In genomic region chr3:149812606-149813366, GRCh38 we compare ENCODE assay signal across 8 cellular contexts. TPM values are rescaled to one million over a fixed set of nuclear protein-coding genes. Genes with fewer than 3 reads are reported as not detected.
DNase-seq lines count a peak whose midpoint lies in the region; ATAC-seq and TF ChIP-seq lines count a peak whose summit lies in the region.

Gene RNF13, plus strand, starts transcription at chr3:149813215. Its CDS starts 32,812 bp downstream, at chr3:149846027.

- no peak for TF ChIP-seq EP300 in Ishikawa (IDR thresholded peaks at IDR 0.05; ENCODE audit: borderline replicate concordance)

- peak within 1 kb of the TSS; percentile 96 for H3K4me3 ChIP-seq in mononuclear cell (ENCODE audit: low read length)

- ATAC-seq in GM21619 (IDR thresholded peaks at IDR 0.05; ENCODE audit: unreplicated experiment) = peak; percentile 90

- H3K27me3 ChIP-seq in mononuclear cell (ENCODE audit: insufficient read depth, low read length) = no peaks in the 10 kb centered on the region

- no peak for TF ChIP-seq RAD21 in Ishikawa (IDR thresholded peaks at IDR 0.05; ENCODE audit: low read depth)

- no peaks in the 10 kb centered on the region for H3K9me3 ChIP-seq in mononuclear cell (ENCODE audit: low read depth, low read length)

- peak; percentile 79 for DNase-seq in DMS153 treated with DMSO at 0.1 percent for 48 hours (lab: John Stamatoyannopoulos, UW; ENCODE audit: unreplicated experiment)
- DNase-seq in OCI-M2 (lab: John Stamatoyannopoulos, UW; ENCODE audit: unreplicated experiment) = peak; percentile 78
- peak; percentile 89 for DNase-seq in activated T-cell treated with anti-CD3 and anti-CD28 coated beads for 4 hours
- DNase-seq in epidermal melanocyte (ENCODE audit: insufficient read length, low spot score) = peak; percentile 80
- DNase-seq in stimulated activated CD8-positive, alpha-beta memory T cell treated with anti-CD3 and anti-CD28 coated beads, Interleukin-2, amount 100 ng/mL, for 48 hours (ENCODE audit: low read depth in 2 of 2) = peak; percentile 84 to 92

- H3K4me1 ChIP-seq in mononuclear cell (ENCODE audit: insufficient read depth, low read length) = peaks cover 49% of the 10 kb centered on the region

TF ChIP-seq in Ishikawa, 13 proteins besides CTCF, POLR2A, EP300 and RAD21:
- TF ChIP-seq NFIC (IDR thresholded peaks at IDR 0.05) (no peak; the same call in 1 of the 2 replicates), REST (IDR thresholded peaks at IDR 0.05; ENCODE audit: low read depth) (no peak), TEAD4 (IDR thresholded peaks at IDR 0.05) (no peak), FOXM1 (IDR thresholded peaks at IDR 0.05; ENCODE audit: borderline replicate concordance, low read depth) (no peak), CREB1 (IDR thresholded peaks at IDR 0.05; ENCODE audit: low read depth) (no peak), CEBPB (IDR thresholded peaks at IDR 0.05) (no peak), TAF1 (IDR thresholded peaks at IDR 0.05; ENCODE audit: low read depth) (peak; percentile 57; the same call in 1 of the 2 replicates), ZBTB7A (IDR thresholded peaks at IDR 0.05; ENCODE audit: low read depth) (no peak), TCF12 (IDR thresholded peaks at IDR 0.05; ENCODE audit: low read depth) (peak; percentile 56), EGR1 (IDR thresholded peaks at IDR 0.05) (no peak), YY1 (IDR thresholded peaks at IDR 0.05; ENCODE audit: low read depth) (peak; percentile 62), MAX (IDR thresholded peaks at IDR 0.05) (peak; percentile 89), USF1 (IDR thresholded peaks at IDR 0.05) (peak; percentile 21; the same call in 1 of the 2 replicates)
TF ChIP-seq in Ishikawa: peak in this region for 5.

RNA-seq across cellular contexts. Expression of gene RNF13, which starts in this region (rescaled TPM):
- 170 TPM for total RNA-seq in mononuclear cell

Comparison
In these comparisons a context has a peak if more than half of its experiments do, and no peak if none do; other contexts are left out.
1. Peak in every context shown above with its lines: DNase-seq, ATAC-seq and H3K4me3 ChIP-seq.